ENCODE assay signal across 16 cellular contexts in the genomic region with DNA sequence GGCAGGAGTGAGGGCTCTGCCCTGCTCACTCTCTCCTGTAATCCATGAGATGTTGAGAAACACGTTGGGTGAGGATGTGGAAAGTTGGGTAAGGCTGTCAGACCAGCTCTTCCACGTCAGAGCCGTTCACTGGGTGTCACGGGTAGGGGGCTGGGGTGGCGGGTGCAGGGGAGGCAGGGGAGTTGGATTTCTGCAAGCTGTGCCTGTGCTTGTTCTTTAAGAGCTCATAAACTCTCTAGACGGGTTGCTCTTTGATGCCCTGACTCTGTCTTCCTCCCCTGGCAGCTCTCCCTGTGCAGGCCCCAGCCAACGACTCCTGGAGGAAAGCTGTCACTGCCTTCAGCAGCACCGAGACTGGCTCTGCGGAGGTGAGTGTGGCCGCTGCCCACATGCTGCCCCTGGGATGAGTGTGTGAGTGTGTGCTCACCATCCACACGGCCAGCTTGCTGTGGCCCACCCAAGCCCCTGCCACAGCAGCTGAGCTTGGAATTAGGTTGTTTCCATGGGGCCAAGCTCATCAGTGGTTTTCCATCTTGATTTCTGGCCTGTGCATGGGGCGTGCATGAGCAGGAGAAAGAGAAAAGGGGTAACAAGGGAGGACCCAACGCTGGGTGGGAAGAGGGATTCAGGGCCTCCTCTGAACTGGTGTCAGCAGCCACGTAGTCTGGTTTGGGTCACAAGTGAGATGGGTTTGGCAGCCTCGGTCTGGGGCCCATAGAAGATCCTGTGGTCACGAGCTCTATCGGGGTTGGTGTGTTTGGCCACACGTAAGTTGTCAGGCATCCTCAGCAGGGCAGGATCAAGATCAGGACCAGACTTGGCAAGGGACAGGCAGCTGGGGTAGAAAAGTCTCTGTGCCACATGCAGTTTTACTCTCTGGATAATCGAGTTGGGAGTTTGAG. TPM values are rescaled to one million over a fixed set of nuclear protein-coding genes. Genes with fewer than 3 reads are reported as not detected.
DNase-seq lines count a peak whose midpoint lies in the region; ATAC-seq and TF ChIP-seq lines count a peak whose summit lies in the region.
"Had no signal": no experiment of that assay in that cellular context is flagged by ENCODE, and none has a peak within 500 bp of the region (broad histone marks: within the 10 kb centered on the region; RNA-seq: fewer than 3 reads in every experiment).

No MANE protein-coding gene starts in this region.

- H3K27me3 Mint-ChIP-seq in activated naive CD8-positive, alpha-beta T cell = no peaks in the 10 kb centered on the region
- no peaks in the 10 kb centered on the region for H3K27me3 Mint-ChIP-seq in activated naive CD8-positive, alpha-beta T cell treated with anti-CD3 and anti-CD28 coated beads, Interleukin-2, amount 50 U/mL, for 24 hours
- H3K27me3 Mint-ChIP-seq in effector memory CD8-positive, alpha-beta T cell = no peaks in the 10 kb centered on the region

- H3K36me3 ChIP-seq in lower lobe of right lung (peaks cover 100% of the 10 kb centered on the region), suprapubic skin (peaks cover 96% of the 10 kb centered on the region)

- H3K4me3 Mint-ChIP-seq in activated naive CD8-positive, alpha-beta T cell = no peak overlapping the region
- H3K4me3 Mint-ChIP-seq in activated naive CD8-positive, alpha-beta T cell treated with anti-CD3 and anti-CD28 coated beads, Interleukin-2, amount 50 U/mL, for 24 hours = no peak overlapping the region
- H3K4me3 Mint-ChIP-seq in effector memory CD8-positive, alpha-beta T cell = no peak overlapping the region
- H3K4me3 Mint-ChIP-seq: CD8-positive, alpha-beta T cell had no signal

- H3K4me1 ChIP-seq in lower lobe of right lung (no peaks in the 10 kb centered on the region), suprapubic skin (peaks cover 57% of the 10 kb centered on the region)
- H3K4me1 ChIP-seq: transverse colon had no signal

- no peak overlapping the region for H3K4me3 ChIP-seq in lower lobe of right lung
- no peak overlapping the region for H3K4me3 ChIP-seq in suprapubic skin
- H3K4me3 ChIP-seq: MG63, skin epidermis, transverse colon had no signal

- peaks cover 2% of the 10 kb centered on the region for H3K36me3 Mint-ChIP-seq in activated naive CD8-positive, alpha-beta T cell
- H3K36me3 Mint-ChIP-seq in activated naive CD8-positive, alpha-beta T cell treated with anti-CD3 and anti-CD28 coated beads, Interleukin-2, amount 50 U/mL, for 24 hours (ENCODE audit: low read depth) = peaks cover 38% of the 10 kb centered on the region
- peaks cover 87% of the 10 kb centered on the region for H3K36me3 Mint-ChIP-seq in effector memory CD8-positive, alpha-beta T cell (ENCODE audit: insufficient read depth)

- no peaks in the 10 kb centered on the region for H3K9me3 Mint-ChIP-seq in activated naive CD8-positive, alpha-beta T cell (ENCODE audit: low read depth)
- no peaks in the 10 kb centered on the region for H3K9me3 Mint-ChIP-seq in activated naive CD8-positive, alpha-beta T cell treated with anti-CD3 and anti-CD28 coated beads, Interleukin-2, amount 50 U/mL, for 24 hours
- H3K9me3 Mint-ChIP-seq in effector memory CD8-positive, alpha-beta T cell = no peaks in the 10 kb centered on the region
- H3K9me3 Mint-ChIP-seq: CD8-positive, alpha-beta T cell had no signal

- no peak for DNase-seq in activated naive CD8-positive, alpha-beta T cell treated with anti-CD3 and anti-CD28 coated beads, Interleukin-2, amount 50 U/mL, for 24 hours
- DNase-seq in effector memory CD8-positive, alpha-beta T cell = no peak
- DNase-seq in lower lobe of right lung (peak; percentile 26), suprapubic skin (ENCODE audit: low spot score in 2 of 2) (peak in 1 of 2 donors; percentile 63)
- DNase-seq in activated effector memory CD4-positive, alpha-beta T cell treated with anti-CD3 and anti-CD28 coated beads, Interleukin-2, amount 50 U/mL, for 16 hours = no peak
- DNase-seq: activated naive CD4-positive, alpha-beta T cell; CD8-positive, alpha-beta T cell; mesenchymal stem cell; MG63; NCI-H2029 treated with DMSO at 0.1 percent for 48 hours; transverse colon had no signal

- TF ChIP-seq CTCF in lower lobe of right lung (IDR thresholded peaks at IDR 0.05) (no peak), suprapubic skin (IDR thresholded peaks at IDR 0.05) (no peak)

- intact Hi-C loops in lower lobe of right lung (cut with DNase I) = no loop called here

- peaks cover 8% of the 10 kb centered on the region for H3K4me1 Mint-ChIP-seq in activated naive CD8-positive, alpha-beta T cell (ENCODE audit: low read depth)
- H3K4me1 Mint-ChIP-seq in activated naive CD8-positive, alpha-beta T cell treated with anti-CD3 and anti-CD28 coated beads, Interleukin-2, amount 50 U/mL, for 24 hours = no peaks in the 10 kb centered on the region
- H3K4me1 Mint-ChIP-seq in effector memory CD8-positive, alpha-beta T cell (ENCODE audit: low read depth in 2 of 2) = peaks cover 5 to 9% of the 10 kb centered on the region in 2 donors

- TF ChIP-seq EP300 in suprapubic skin (IDR thresholded peaks at IDR 0.05) = no peak

- H3K27ac Mint-ChIP-seq in activated naive CD8-positive, alpha-beta T cell = peak overlapping the region; percentile 85
- no peak overlapping the region for H3K27ac Mint-ChIP-seq in activated naive CD8-positive, alpha-beta T cell treated with anti-CD3 and anti-CD28 coated beads, Interleukin-2, amount 50 U/mL, for 24 hours
- H3K27ac Mint-ChIP-seq in effector memory CD8-positive, alpha-beta T cell = peak overlapping the region; percentile 46 to 82
- H3K27ac Mint-ChIP-seq: CD8-positive, alpha-beta T cell had no signal

- H3K9me3 ChIP-seq in lower lobe of right lung (no peaks in the 10 kb centered on the region), suprapubic skin (no peaks in the 10 kb centered on the region)
- H3K9me3 ChIP-seq: MG63, transverse colon had no signal

- H3K27me3 ChIP-seq in lower lobe of right lung (ENCODE audit: low read depth) (no peaks in the 10 kb centered on the region), suprapubic skin (no peaks in the 10 kb centered on the region)
- H3K27me3 ChIP-seq: MG63, transverse colon had no signal

- TF ChIP-seq POLR2A in suprapubic skin (IDR thresholded peaks at IDR 0.05) = no peak

- WGBS in suprapubic skin = 59% methylated on average over 19 of the region's 19 CpGs

- no peak overlapping the region for H3K27ac ChIP-seq in lower lobe of right lung
- H3K27ac ChIP-seq in suprapubic skin = peak overlapping the region; percentile 77

- no peak for ATAC-seq in activated naive CD8-positive, alpha-beta T cell treated with anti-CD3 and anti-CD28 coated beads, Interleukin-2, amount 50 U/mL, for 24 hours
- no peak for ATAC-seq in effector memory CD8-positive, alpha-beta T cell (replicated peaks)
- ATAC-seq in lower lobe of right lung (no peak), GM19452 (IDR thresholded peaks at IDR 0.05; ENCODE audit: unreplicated experiment) (no peak), GM18498 (IDR thresholded peaks at IDR 0.05; ENCODE audit: unreplicated experiment) (no peak)
- ATAC-seq: CD8-positive, alpha-beta T cell; HCT116 had no signal

RNA-seq across cellular contexts. Expression of gene POMT1, which starts 21.0 kb away (rescaled TPM):
- 25.9 TPM for total RNA-seq in lower lobe of right lung
- 10 to 100 TPM; 16.6 to 62.0 (median 34.1) TPM for total RNA-seq in suprapubic skin

RNA-seq across cellular contexts. Expression of gene UCK1, which starts 49.4 kb away (rescaled TPM):
- total RNA-seq in lower lobe of right lung (25.9 TPM), suprapubic skin (10 to 100 TPM; 20.0 to 28.0 (median 26.6) TPM)
